ENCODE assay signal across 11 cellular contexts in the genomic region with DNA sequence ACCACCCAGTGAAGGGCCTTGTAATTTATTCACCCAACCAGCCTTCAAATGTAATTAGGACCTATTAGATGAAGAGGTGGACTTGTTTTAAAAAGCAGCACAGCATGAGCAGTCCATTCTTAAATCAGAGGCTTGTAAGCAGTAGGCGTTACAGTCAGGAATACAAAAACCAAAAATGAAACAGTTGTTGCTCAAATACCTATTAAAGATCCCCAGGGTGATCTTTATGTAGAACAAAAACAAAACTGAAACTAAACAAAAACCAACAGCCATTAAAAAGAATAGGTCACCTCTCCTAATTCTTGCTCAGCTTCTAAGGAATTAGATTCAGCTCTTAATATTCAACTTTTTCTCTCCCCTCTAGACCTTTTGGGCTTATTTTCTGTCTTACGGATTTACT.
DNase-seq lines count a peak whose midpoint lies in the region; ATAC-seq, FAIRE-seq and TF ChIP-seq lines count a peak whose summit lies in the region.
"Had no signal": no experiment of that assay in that cellular context is flagged by ENCODE, and none has a peak within 500 bp of the region (broad histone marks: within the 10 kb centered on the region; RNA-seq: fewer than 3 reads in every experiment).

No MANE protein-coding gene starts in this region.

- H3K36me3 ChIP-seq in pancreas: no peaks in the 10 kb centered on the region
- H3K36me3 ChIP-seq in psoas muscle (ENCODE audit: insufficient read depth in 1 of 2, low read depth in 1 of 2): no peaks in the 10 kb centered on the region
- H3K36me3 ChIP-seq: tibial nerve had no signal

- ATAC-seq in GM18502 (IDR thresholded peaks at IDR 0.05; ENCODE audit: poor library complexity, unreplicated experiment) (peak; percentile 84), GM19372 (IDR thresholded peaks at IDR 0.05; ENCODE audit: low read depth, unreplicated experiment) (peak; percentile 87), HG02642 (IDR thresholded peaks at IDR 0.05; ENCODE audit: poor library complexity, unreplicated experiment) (peak; percentile 43), HG03460 (IDR thresholded peaks at IDR 0.05; ENCODE audit: unreplicated experiment) (peak; percentile 82), pancreas (no peak), psoas muscle (no peak)

- TF ChIP-seq CTCF in pancreas (IDR thresholded peaks at IDR 0.05) (no peak), psoas muscle (IDR thresholded peaks at IDR 0.05) (no peak)

- FAIRE-seq in pancreas (lab: Jason Lieb, UNC): no peak
- FAIRE-seq: islet of Langerhans had no signal

- H3K9me3 ChIP-seq in pancreas (no peaks in the 10 kb centered on the region), psoas muscle (no peaks in the 10 kb centered on the region)
- H3K9me3 ChIP-seq: tibial nerve had no signal

- H3K27me3 ChIP-seq in pancreas (peaks cover 0 to 5% (median 2%) of the 10 kb centered on the region in 4 donors), psoas muscle (ENCODE audit: insufficient read depth in 3 of 3, low read length in 2 of 3) (peaks cover 0 to 13% (median 2%) of the 10 kb centered on the region in 3 donors)

- no peak overlapping the region for H3K27ac ChIP-seq in pancreas
- no peak overlapping the region for H3K27ac ChIP-seq in psoas muscle
- H3K27ac ChIP-seq: tibial nerve had no signal

- no peak for DNase-seq in SW 1271 (lab: John Stamatoyannopoulos, UW)
- no peak for DNase-seq in GOT3 (lab: John Stamatoyannopoulos, UW)
- DNase-seq in pancreas: no peak
- no peak for DNase-seq in psoas muscle
- DNase-seq: cortex of kidney had no signal

- H3K4me1 ChIP-seq in pancreas (peaks cover 0 to 6% (median 0%) of the 10 kb centered on the region in 3 donors), psoas muscle (no peaks in the 10 kb centered on the region)
- H3K4me1 ChIP-seq: tibial nerve had no signal

- 75 to 88% methylated on average over 2 of the region's 2 CpGs for WGBS in pancreas, 2 donors
- 63 to 79% (median 78%) methylated on average over 2 of the region's 2 CpGs for WGBS in psoas muscle, 3 donors

- intact Hi-C loops in pancreas (cut with DNase I): no loop called here
- intact Hi-C loops in psoas muscle (cut with DNase I): no loop called here

- H3K4me3 ChIP-seq in pancreas (no peak overlapping the region), psoas muscle (no peak overlapping the region)
- H3K4me3 ChIP-seq: tibial nerve had no signal

Comparison
In these comparisons a context has a peak if more than half of its experiments do, and no peak if none do; other contexts are left out.
1. ATAC-seq: peak in GM18502 (single experiment), GM19372 (single experiment), HG02642 (single experiment) and HG03460 (single experiment); none in pancreas (0 of 4) and psoas muscle (0 of 4).